ENCODE assay signal across 28 cellular contexts in the genomic region with DNA sequence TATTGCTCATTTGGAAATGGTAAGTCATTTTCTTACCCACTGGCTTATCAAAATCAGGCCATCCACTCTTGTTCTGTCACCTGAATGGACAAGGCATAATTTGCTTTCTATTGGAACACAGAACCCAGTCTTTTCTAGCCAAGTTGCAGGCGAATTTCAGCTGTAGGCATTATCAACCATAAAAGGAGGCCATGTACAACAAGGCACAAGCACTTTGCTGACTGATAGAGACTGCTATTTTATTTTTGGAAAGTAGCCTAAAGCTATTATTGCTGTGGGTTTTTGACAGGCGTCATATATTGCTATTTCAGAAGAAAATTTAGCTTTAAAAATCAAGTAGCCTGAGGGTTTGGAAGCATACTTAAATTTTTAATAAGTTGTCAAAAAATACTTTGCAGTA.
"Had no signal": no experiment of that assay in that cellular context is flagged by ENCODE, and none has a peak within 500 bp of the region (broad histone marks: within the 10 kb centered on the region; RNA-seq: fewer than 3 reads in every experiment).

No MANE protein-coding gene starts in this region.

- DNase-seq: activated B cell treated with CpG ODN at 0.5 μM for 24 hours; activated CD4-positive, alpha-beta T cell treated with anti-CD3 and anti-CD28 coated beads for 48 hours; activated CD4-positive, alpha-beta T cell treated with anti-CD3 and anti-CD28 coated beads, Interleukin-2, amount 50 U/mL, for 1 hour; activated CD4-positive, alpha-beta T cell treated with anti-CD3 and anti-CD28 coated beads, Interleukin-2, amount 50 U/mL, for 48 hours; activated CD8-positive, alpha-beta memory T cell treated with anti-CD3 and anti-CD28 coated beads for 24 hours; activated CD8-positive, alpha-beta T cell treated with anti-CD3 and anti-CD28 coated beads for 36 hours; activated effector memory CD4-positive, alpha-beta T cell treated with Interleukin-2 at 50 U/mL for 16 hours; activated gamma-delta T cell treated with Interleukin-2 at 50 U/mL for 16 hours; activated naive CD4-positive, alpha-beta T cell treated with anti-CD3 and anti-CD28 coated beads, Interleukin-2, amount 50 U/mL, for 16 hours; activated naive CD4-positive, alpha-beta T cell treated with Interleukin-2 at 50 U/mL for 16 hours; activated T-cell treated with anti-CD3 and anti-CD28 coated beads, Interleukin-2, amount 50 U/mL, for 4 hours; amniotic stem cell; anterior cingulate cortex; colonic mucosa; effector CD8-positive, alpha-beta T cell; esophagus squamous epithelium; foreskin fibroblast; head of caudate nucleus; T-helper 1 cell; T-helper 17 cell; T1000; WERI-Rb-1 had no signal

- H3K36me3 ChIP-seq: colonic mucosa, esophagus squamous epithelium, WERI-Rb-1 had no signal

- H3K4me3 Mint-ChIP-seq: activated B cell treated with CpG ODN at 0.5 μM for 24 hours; activated CD8-positive, alpha-beta T cell treated with anti-CD3 and anti-CD28 coated beads for 36 hours; activated naive CD8-positive, alpha-beta T cell; activated T-cell treated with anti-CD3 and anti-CD28 coated beads, Interleukin-2, amount 50 U/mL, for 4 hours; activated T-helper 17 cell treated with anti-CD3 and anti-CD28 coated beads, Interleukin-2, amount 50 U/mL, for 72 hours; central memory CD8-positive, alpha-beta T cell; T-helper 17 cell; T-helper 2 cell treated with Interferon-gamma antibody and Interleukin-4, amounts not matched to agents 5 μg/mL and 100 μg/mL, for 36 hours had no signal

- H3K27ac Mint-ChIP-seq: activated B cell treated with CpG ODN at 0.5 μM for 24 hours; activated CD8-positive, alpha-beta T cell treated with anti-CD3 and anti-CD28 coated beads for 36 hours; activated naive CD8-positive, alpha-beta T cell; activated T-helper 17 cell treated with anti-CD3 and anti-CD28 coated beads, Interleukin-2, amount 50 U/mL, for 72 hours; T-helper 17 cell; T-helper 2 cell treated with Interferon-gamma antibody and Interleukin-4, amounts not matched to agents 5 μg/mL and 100 μg/mL, for 36 hours had no signal

- H3K27me3 ChIP-seq: colonic mucosa, esophagus squamous epithelium had no signal

- H3K27me3 Mint-ChIP-seq: activated B cell treated with CpG ODN at 0.5 μM for 24 hours; activated CD8-positive, alpha-beta T cell treated with anti-CD3 and anti-CD28 coated beads for 36 hours; activated naive CD8-positive, alpha-beta T cell; central memory CD8-positive, alpha-beta T cell; T-helper 17 cell had no signal

- H3K4me1 ChIP-seq: colonic mucosa, esophagus squamous epithelium had no signal

- H3K9me3 ChIP-seq: colonic mucosa, esophagus squamous epithelium had no signal

- H3K36me3 Mint-ChIP-seq: activated naive CD8-positive, alpha-beta T cell had no signal

- H3K9me3 Mint-ChIP-seq: activated CD8-positive, alpha-beta T cell treated with anti-CD3 and anti-CD28 coated beads for 36 hours had no signal

- H3K27ac ChIP-seq: colonic mucosa, epithelial cell of prostate, esophagus squamous epithelium, WERI-Rb-1 had no signal

- H3K4me3 ChIP-seq: colonic mucosa, esophagus squamous epithelium had no signal

- H3K4me1 Mint-ChIP-seq: activated B cell treated with CpG ODN at 0.5 μM for 24 hours; activated T-helper 17 cell treated with anti-CD3 and anti-CD28 coated beads, Interleukin-2, amount 50 U/mL, for 72 hours; central memory CD8-positive, alpha-beta T cell; T-helper 17 cell had no signal

- ATAC-seq: activated CD4-positive, CD25-positive, alpha-beta regulatory T cell treated with anti-CD3 and anti-CD28 coated beads, Interleukin-2, amount 50 U/mL, for 24 hours; activated CD8-positive, alpha-beta T cell treated with anti-CD3 and anti-CD28 coated beads for 36 hours; activated T-cell treated with anti-CD3 and anti-CD28 coated beads, Interleukin-2, amount 50 U/mL, for 4 hours; activated T-helper 17 cell treated with anti-CD3 and anti-CD28 coated beads, Interleukin-2, amount 50 U/mL, for 72 hours; T-helper 17 cell had no signal
